Comparison of ENCODE assay signal across 1 cellular context in the genomic region with DNA sequence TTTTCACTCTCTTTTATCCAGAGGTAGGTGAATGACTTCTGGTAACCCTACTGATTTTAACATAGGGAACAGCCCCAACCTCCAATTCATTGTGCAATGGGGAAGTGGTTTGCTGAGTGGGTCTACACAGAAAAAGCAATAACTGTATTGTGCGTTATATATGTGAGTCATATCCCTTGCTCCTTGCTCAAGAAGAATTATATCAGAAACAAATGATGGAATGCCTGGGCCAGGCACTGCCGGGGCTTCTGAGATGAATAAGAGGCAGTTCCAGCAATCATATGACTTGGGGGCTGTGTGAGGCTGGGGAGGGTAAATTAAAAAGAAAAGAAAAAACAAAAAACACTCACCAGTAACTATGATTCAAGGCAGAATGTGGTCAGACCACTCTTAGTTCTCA.
TF ChIP-seq lines count a peak whose summit lies in the region.

No MANE protein-coding gene starts in this region.

TF ChIP-seq in SK-N-SH, 30 proteins besides CTCF, POLR2A, EP300 and RAD21 (continued from another document):
- TF ChIP-seq, protein P1, sequence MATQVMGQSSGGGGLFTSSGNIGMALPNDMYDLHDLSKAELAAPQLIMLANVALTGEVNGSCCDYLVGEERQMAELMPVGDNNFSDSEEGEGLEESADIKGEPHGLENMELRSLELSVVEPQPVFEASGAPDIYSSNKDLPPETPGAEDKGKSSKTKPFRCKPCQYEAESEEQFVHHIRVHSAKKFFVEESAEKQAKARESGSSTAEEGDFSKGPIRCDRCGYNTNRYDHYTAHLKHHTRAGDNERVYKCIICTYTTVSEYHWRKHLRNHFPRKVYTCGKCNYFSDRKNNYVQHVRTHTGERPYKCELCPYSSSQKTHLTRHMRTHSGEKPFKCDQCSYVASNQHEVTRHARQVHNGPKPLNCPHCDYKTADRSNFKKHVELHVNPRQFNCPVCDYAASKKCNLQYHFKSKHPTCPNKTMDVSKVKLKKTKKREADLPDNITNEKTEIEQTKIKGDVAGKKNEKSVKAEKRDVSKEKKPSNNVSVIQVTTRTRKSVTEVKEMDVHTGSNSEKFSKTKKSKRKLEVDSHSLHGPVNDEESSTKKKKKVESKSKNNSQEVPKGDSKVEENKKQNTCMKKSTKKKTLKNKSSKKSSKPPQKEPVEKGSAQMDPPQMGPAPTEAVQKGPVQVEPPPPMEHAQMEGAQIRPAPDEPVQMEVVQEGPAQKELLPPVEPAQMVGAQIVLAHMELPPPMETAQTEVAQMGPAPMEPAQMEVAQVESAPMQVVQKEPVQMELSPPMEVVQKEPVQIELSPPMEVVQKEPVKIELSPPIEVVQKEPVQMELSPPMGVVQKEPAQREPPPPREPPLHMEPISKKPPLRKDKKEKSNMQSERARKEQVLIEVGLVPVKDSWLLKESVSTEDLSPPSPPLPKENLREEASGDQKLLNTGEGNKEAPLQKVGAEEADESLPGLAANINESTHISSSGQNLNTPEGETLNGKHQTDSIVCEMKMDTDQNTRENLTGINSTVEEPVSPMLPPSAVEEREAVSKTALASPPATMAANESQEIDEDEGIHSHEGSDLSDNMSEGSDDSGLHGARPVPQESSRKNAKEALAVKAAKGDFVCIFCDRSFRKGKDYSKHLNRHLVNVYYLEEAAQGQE (IDR thresholded peaks at IDR 0.05; ENCODE audit: low read depth, low read length): no peak
- TF ChIP-seq GABPA (IDR thresholded peaks at IDR 0.05; ENCODE audit: low read depth): no peak
- TF ChIP-seq POLR2AphosphoS5 (IDR thresholded peaks at IDR 0.05; ENCODE audit: low read depth, low read length): no peak
- TF ChIP-seq, protein P2, sequence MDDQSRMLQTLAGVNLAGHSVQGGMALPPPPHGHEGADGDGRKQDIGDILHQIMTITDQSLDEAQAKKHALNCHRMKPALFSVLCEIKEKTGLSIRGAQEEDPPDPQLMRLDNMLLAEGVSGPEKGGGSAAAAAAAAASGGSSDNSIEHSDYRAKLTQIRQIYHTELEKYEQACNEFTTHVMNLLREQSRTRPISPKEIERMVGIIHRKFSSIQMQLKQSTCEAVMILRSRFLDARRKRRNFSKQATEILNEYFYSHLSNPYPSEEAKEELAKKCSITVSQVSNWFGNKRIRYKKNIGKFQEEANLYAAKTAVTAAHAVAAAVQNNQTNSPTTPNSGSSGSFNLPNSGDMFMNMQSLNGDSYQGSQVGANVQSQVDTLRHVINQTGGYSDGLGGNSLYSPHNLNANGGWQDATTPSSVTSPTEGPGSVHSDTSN (IDR thresholded peaks at IDR 0.05): peak; percentile 82
- TF ChIP-seq SIN3A (IDR thresholded peaks at IDR 0.05; ENCODE audit: borderline replicate concordance, low read depth, low read length): no peak
- TF ChIP-seq GATA2 (CRISPR knock-in tag; IDR thresholded peaks at IDR 0.05): no peak
- no peak for TF ChIP-seq FOXM1 (IDR thresholded peaks at IDR 0.05; ENCODE audit: low read depth)
- TF ChIP-seq, protein P3, sequence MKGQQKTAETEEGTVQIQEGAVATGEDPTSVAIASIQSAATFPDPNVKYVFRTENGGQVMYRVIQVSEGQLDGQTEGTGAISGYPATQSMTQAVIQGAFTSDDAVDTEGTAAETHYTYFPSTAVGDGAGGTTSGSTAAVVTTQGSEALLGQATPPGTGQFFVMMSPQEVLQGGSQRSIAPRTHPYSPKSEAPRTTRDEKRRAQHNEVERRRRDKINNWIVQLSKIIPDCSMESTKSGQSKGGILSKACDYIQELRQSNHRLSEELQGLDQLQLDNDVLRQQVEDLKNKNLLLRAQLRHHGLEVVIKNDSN (IDR thresholded peaks at IDR 0.05; ENCODE audit: borderline replicate concordance, low read depth): 0 out of 2 replicates have a peak, but pooled peaks have one; percentile 38
- TF ChIP-seq, protein P4, sequence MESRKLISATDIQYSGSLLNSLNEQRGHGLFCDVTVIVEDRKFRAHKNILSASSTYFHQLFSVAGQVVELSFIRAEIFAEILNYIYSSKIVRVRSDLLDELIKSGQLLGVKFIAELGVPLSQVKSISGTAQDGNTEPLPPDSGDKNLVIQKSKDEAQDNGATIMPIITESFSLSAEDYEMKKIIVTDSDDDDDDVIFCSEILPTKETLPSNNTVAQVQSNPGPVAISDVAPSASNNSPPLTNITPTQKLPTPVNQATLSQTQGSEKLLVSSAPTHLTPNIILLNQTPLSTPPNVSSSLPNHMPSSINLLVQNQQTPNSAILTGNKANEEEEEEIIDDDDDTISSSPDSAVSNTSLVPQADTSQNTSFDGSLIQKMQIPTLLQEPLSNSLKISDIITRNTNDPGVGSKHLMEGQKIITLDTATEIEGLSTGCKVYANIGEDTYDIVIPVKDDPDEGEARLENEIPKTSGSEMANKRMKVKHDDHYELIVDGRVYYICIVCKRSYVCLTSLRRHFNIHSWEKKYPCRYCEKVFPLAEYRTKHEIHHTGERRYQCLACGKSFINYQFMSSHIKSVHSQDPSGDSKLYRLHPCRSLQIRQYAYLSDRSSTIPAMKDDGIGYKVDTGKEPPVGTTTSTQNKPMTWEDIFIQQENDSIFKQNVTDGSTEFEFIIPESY (IDR thresholded peaks at IDR 0.05; ENCODE audit: borderline replicate concordance, low read depth): no peak
- TF ChIP-seq, protein P5, sequence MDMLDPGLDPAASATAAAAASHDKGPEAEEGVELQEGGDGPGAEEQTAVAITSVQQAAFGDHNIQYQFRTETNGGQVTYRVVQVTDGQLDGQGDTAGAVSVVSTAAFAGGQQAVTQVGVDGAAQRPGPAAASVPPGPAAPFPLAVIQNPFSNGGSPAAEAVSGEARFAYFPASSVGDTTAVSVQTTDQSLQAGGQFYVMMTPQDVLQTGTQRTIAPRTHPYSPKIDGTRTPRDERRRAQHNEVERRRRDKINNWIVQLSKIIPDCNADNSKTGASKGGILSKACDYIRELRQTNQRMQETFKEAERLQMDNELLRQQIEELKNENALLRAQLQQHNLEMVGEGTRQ (IDR thresholded peaks at IDR 0.05; ENCODE audit: borderline replicate concordance, low read depth, low read length): no peak
- TF ChIP-seq FOXJ3 (CRISPR knock-in tag; IDR thresholded peaks at IDR 0.05): no peak
TF ChIP-seq in SK-N-SH: peak in this region for 8.
